22 cellular contexts compared by ENCODE assay signal in genomic region chr2:8957593-8957992, GRCh38.
"Had no signal": no experiment of that assay in that cellular context is flagged by ENCODE, and none has a peak within 500 bp of the region (broad histone marks: within the 10 kb centered on the region; RNA-seq: fewer than 3 reads in every experiment).

No MANE protein-coding gene starts in this region.

- H3K4me1 ChIP-seq: foreskin keratinocyte, prostate gland had no signal

- H3K27me3 Mint-ChIP-seq: T-helper 17 cell had no signal

- H3K9me3 ChIP-seq: prostate gland had no signal

- ATAC-seq: activated T-cell treated with anti-CD3 and anti-CD28 coated beads, Interleukin-2, amount 50 U/mL, for 72 hours; foreskin keratinocyte; left lung; naive thymus-derived CD8-positive, alpha-beta T cell; T-helper 17 cell had no signal

- H3K27ac Mint-ChIP-seq: activated CD4-positive, alpha-beta memory T cell treated with anti-CD3 and anti-CD28 coated beads for 36 hours; activated naive CD4-positive, alpha-beta T cell treated with anti-CD3 and anti-CD28 coated beads for 36 hours; activated naive CD8-positive, alpha-beta T cell treated with anti-CD3 and anti-CD28 coated beads, Interleukin-2, amount 10 ng/mL, durations not matched to agents 7 days and 5 days; activated T-cell treated with anti-CD3 and anti-CD28 coated beads, Interleukin-2, amount 50 U/mL, for 72 hours; immature natural killer cell; naive thymus-derived CD8-positive, alpha-beta T cell; T-helper 17 cell had no signal

- H3K4me3 ChIP-seq: left lung, lung, prostate gland had no signal

- H3K27ac ChIP-seq: foreskin keratinocyte, prostate gland had no signal

- H3K27me3 ChIP-seq: foreskin keratinocyte, left lung had no signal

- H3K36me3 ChIP-seq: prostate gland had no signal

- DNase-seq: activated CD4-positive, alpha-beta memory T cell treated with anti-CD3 and anti-CD28 coated beads for 36 hours; activated CD4-positive, alpha-beta T cell treated with anti-CD3 and anti-CD28 coated beads for 48 hours; activated CD4-positive, CD25-positive, alpha-beta regulatory T cell; activated effector memory CD4-positive, alpha-beta T cell treated with Interleukin-2 at 50 U/mL for 16 hours; activated naive CD4-positive, alpha-beta T cell treated with anti-CD3 and anti-CD28 coated beads for 36 hours; activated naive CD8-positive, alpha-beta T cell treated with anti-CD3 and anti-CD28 coated beads, Interleukin-2, amount 10 ng/mL, durations not matched to agents 7 days and 5 days; activated T-cell treated with anti-CD3 and anti-CD28 coated beads, Interleukin-2, amount 50 U/mL, for 72 hours; amniotic stem cell; cerebellar nuclear complex; cortex of kidney; effector CD4-positive, alpha-beta T cell; foreskin keratinocyte; immature natural killer cell; kidney glomerular epithelial cell; left lung; naive thymus-derived CD8-positive, alpha-beta T cell; stimulated activated CD4-positive, alpha-beta T cell treated with anti-CD3 and anti-CD28 coated beads, Interleukin-2, amount 100 ng/mL, for 48 hours; stimulated activated CD8-positive, alpha-beta memory T cell treated with anti-CD3 and anti-CD28 coated beads, Interleukin-4, amount 100 ng/mL, for 48 hours; stimulated activated naive CD4-positive, alpha-beta T cell; T-helper 17 cell had no signal

- H3K4me3 Mint-ChIP-seq: activated CD4-positive, alpha-beta memory T cell treated with anti-CD3 and anti-CD28 coated beads for 36 hours; activated naive CD4-positive, alpha-beta T cell treated with anti-CD3 and anti-CD28 coated beads for 36 hours; activated naive CD8-positive, alpha-beta T cell treated with anti-CD3 and anti-CD28 coated beads, Interleukin-2, amount 10 ng/mL, durations not matched to agents 7 days and 5 days; activated T-cell treated with anti-CD3 and anti-CD28 coated beads, Interleukin-2, amount 50 U/mL, for 72 hours; immature natural killer cell; naive thymus-derived CD8-positive, alpha-beta T cell; T-helper 17 cell had no signal

- H3K4me1 Mint-ChIP-seq: activated naive CD8-positive, alpha-beta T cell treated with anti-CD3 and anti-CD28 coated beads, Interleukin-2, amount 10 ng/mL, durations not matched to agents 7 days and 5 days; immature natural killer cell had no signal
